Comparison of ENCODE assay signal across 8 cellular contexts in genomic region chr7:99143522-99143852, GRCh38. TPM values are rescaled to one million over a fixed set of nuclear protein-coding genes. Genes with fewer than 3 reads are reported as not detected.
DNase-seq lines count a peak whose midpoint lies in the region; ATAC-seq and TF ChIP-seq lines count a peak whose summit lies in the region.

No MANE protein-coding gene starts in this region.

- TF ChIP-seq CTCF in thyroid gland (IDR thresholded peaks at IDR 0.05) (no peak), GM20000 (IDR thresholded peaks at IDR 0.05; ENCODE audit: extremely low read depth, missing control alignments) (no peak)

- 2% methylated on average over 11 of the region's 46 CpGs; no CpG with 5 or more reads in 1 of the 2 donors for WGBS in thyroid gland, 2 donors

- peaks cover 40% of the 10 kb centered on the region for H3K4me1 Mint-ChIP-seq in activated CD4-positive, alpha-beta memory T cell treated with anti-CD3 and anti-CD28 coated beads, Interleukin-2, amount 10 ng/mL, durations not matched to agents 7 days and 5 days
- peaks cover 44 to 53% of the 10 kb centered on the region in 2 donors for H3K4me1 Mint-ChIP-seq in immature natural killer cell

- H3K27ac Mint-ChIP-seq in activated CD4-positive, alpha-beta memory T cell treated with anti-CD3 and anti-CD28 coated beads, Interleukin-2, amount 10 ng/mL, durations not matched to agents 7 days and 5 days = peak overlapping the region; percentile 79
- peak overlapping the region in 5 of 6 donors; percentile 87 to 98 (median 94) for H3K27ac Mint-ChIP-seq in immature natural killer cell

- H3K4me3 ChIP-seq in thyroid gland (replicated peaks in 1 of 3) = peak overlapping the region; percentile 64 to 98 (median 70)

- H3K9me3 Mint-ChIP-seq in activated CD4-positive, alpha-beta memory T cell treated with anti-CD3 and anti-CD28 coated beads, Interleukin-2, amount 10 ng/mL, durations not matched to agents 7 days and 5 days = no peaks in the 10 kb centered on the region
- no peaks in the 10 kb centered on the region for H3K9me3 Mint-ChIP-seq in immature natural killer cell

- H3K4me1 ChIP-seq in thyroid gland = peaks cover 18 to 22% of the 10 kb centered on the region in 2 donors

- H3K27ac ChIP-seq in thyroid gland = peak overlapping the region; percentile 85 to 97 (median 87)

- H3K27me3 ChIP-seq in thyroid gland = no peaks in the 10 kb centered on the region

- H3K36me3 ChIP-seq in thyroid gland = no peaks in the 10 kb centered on the region

- POLR2A ChIA-PET in activated CD4-positive, alpha-beta memory T cell treated with anti-CD3 and anti-CD28 coated beads, Interleukin-2, amount 10 ng/mL, durations not matched to agents 7 days and 5 days (lab: Charles Lee) = interaction anchor here (1.5 kb wide), 1 partner anchor 13 kb away, joined by 6 read pairs; no protein-coding TSS in a partner anchor

- CTCF ChIA-PET in activated CD4-positive, alpha-beta memory T cell treated with anti-CD3 and anti-CD28 coated beads, Interleukin-2, amount 10 ng/mL, durations not matched to agents 7 days and 5 days (lab: Charles Lee) = no interaction called here

- H3K36me3 Mint-ChIP-seq in activated CD4-positive, alpha-beta memory T cell treated with anti-CD3 and anti-CD28 coated beads, Interleukin-2, amount 10 ng/mL, durations not matched to agents 7 days and 5 days (ENCODE audit: low read depth) = peaks cover 10% of the 10 kb centered on the region
- H3K36me3 Mint-ChIP-seq in immature natural killer cell = no peaks in the 10 kb centered on the region

- H3K27me3 Mint-ChIP-seq in activated CD4-positive, alpha-beta memory T cell treated with anti-CD3 and anti-CD28 coated beads, Interleukin-2, amount 10 ng/mL, durations not matched to agents 7 days and 5 days = peaks cover 4% of the 10 kb centered on the region
- H3K27me3 Mint-ChIP-seq in immature natural killer cell (ENCODE audit: low read depth in 3 of 3) = peaks cover 7 to 14% (median 13%) of the 10 kb centered on the region in 3 donors

- no peak for TF ChIP-seq POLR2A in thyroid gland (IDR thresholded peaks at IDR 0.05)

- ATAC-seq in HG02763 (IDR thresholded peaks at IDR 0.05; ENCODE audit: unreplicated experiment) = peak; percentile 30

- H3K9me3 ChIP-seq in thyroid gland = no peaks in the 10 kb centered on the region

- H3K4me3 Mint-ChIP-seq in activated CD4-positive, alpha-beta memory T cell treated with anti-CD3 and anti-CD28 coated beads, Interleukin-2, amount 10 ng/mL, durations not matched to agents 7 days and 5 days = peak overlapping the region; percentile 87
- peak overlapping the region; percentile 73 to 89 (median 85) for H3K4me3 Mint-ChIP-seq in immature natural killer cell

- peak; percentile 45 for DNase-seq in DMS 273 treated with DMSO at 0.1 percent for 48 hours (lab: John Stamatoyannopoulos, UW)
- DNase-seq in DMS 273 (lab: John Stamatoyannopoulos, UW; ENCODE audit: unreplicated experiment) = no peak
- no peak for DNase-seq in activated CD4-positive, alpha-beta memory T cell treated with anti-CD3 and anti-CD28 coated beads, Interleukin-2, amount 10 ng/mL, durations not matched to agents 7 days and 5 days
- DNase-seq in immature natural killer cell = no peak
- no peak for DNase-seq in thyroid gland
- DNase-seq in NCI-H524 (lab: John Stamatoyannopoulos, UW) = no peak
- no peak for DNase-seq in GM20000 (ENCODE audit: low spot score)

- intact Hi-C loops in thyroid gland (cut with DNase I) = loop anchor here (5.0 kb wide), 1 partner anchor 101 kb away; no protein-coding TSS in a partner anchor

RNA-seq across cellular contexts. Expression of gene SMURF1, which starts 0.4 kb away (rescaled TPM):
- total RNA-seq in activated CD4-positive, alpha-beta memory T cell treated with anti-CD3 and anti-CD28 coated beads, Interleukin-2, amount 10 ng/mL, durations not matched to agents 7 days and 5 days = 10 to 100 TPM; 15.9 to 17.6 TPM
- polyA plus RNA-seq in immature natural killer cell = 1 to 10 TPM in 2 of 3 donors, under 1 TPM in 1; 0.93 to 2.0 (median 1.2) TPM
- total RNA-seq in thyroid gland = 10 to 100 TPM; 13.9 to 20.6 (median 16.7) TPM
